Comparison of ENCODE assay signal across 14 cellular contexts in the genomic region with DNA sequence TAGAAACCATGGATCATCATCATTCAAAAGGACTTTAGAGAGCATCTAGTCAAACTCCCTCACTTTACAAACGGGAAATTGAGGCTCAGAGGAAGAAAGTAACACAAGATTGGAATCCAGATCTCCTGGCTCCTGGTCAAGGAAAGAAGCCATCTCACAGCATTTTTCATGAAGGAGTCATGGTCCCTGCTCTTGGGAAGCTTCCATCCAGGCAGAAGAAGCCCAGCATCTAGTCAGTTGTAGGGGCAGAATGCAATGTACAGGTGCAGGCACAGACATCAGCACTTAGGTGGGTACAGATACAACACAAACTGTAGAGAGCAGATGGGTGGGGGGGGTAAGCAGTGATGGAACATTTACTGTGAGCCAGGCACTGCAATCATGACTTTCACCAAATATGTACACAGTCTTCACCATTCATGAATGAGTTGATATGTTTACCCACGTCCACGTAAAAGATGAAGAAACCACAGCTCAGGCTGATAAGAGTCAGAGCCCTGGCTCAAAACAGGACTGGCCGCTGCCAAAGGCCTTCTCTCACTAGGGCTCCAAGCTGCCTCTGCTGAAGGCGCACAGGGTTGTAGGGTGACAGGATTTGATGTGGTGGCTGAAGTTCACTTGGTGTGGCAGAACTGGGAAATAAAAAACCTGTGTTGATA. TPM values are rescaled to one million over a fixed set of nuclear protein-coding genes. Genes with fewer than 3 reads are reported as not detected.
DNase-seq lines count a peak whose midpoint lies in the region; ATAC-seq, FAIRE-seq and TF ChIP-seq lines count a peak whose summit lies in the region.
"Had no signal": no experiment of that assay in that cellular context is flagged by ENCODE, and none has a peak within 500 bp of the region (broad histone marks: within the 10 kb centered on the region; RNA-seq: fewer than 3 reads in every experiment).

No MANE protein-coding gene starts in this region.

- peak; percentile 79 for ATAC-seq in PC-3

- H3K27me3 ChIP-seq in PC-3 (ENCODE audit: low read length) (no peaks in the 10 kb centered on the region), hepatocyte (no peaks in the 10 kb centered on the region), smooth muscle cell (ENCODE audit: low read depth) (no peaks in the 10 kb centered on the region)
- H3K27me3 ChIP-seq: suprapubic skin had no signal

- H3K27ac ChIP-seq in PC-3 (ENCODE audit: low read length): peak overlapping the region; percentile 81
- peak overlapping the region; percentile 83 for H3K27ac ChIP-seq in hepatocyte
- peak overlapping the region; percentile 87 for H3K27ac ChIP-seq in smooth muscle cell (ENCODE audit: low read depth)
- H3K27ac ChIP-seq: suprapubic skin had no signal

- peak overlapping the region; percentile 2; the same call in 1 of the 2 replicates for H3K4me3 ChIP-seq in PC-3 (ENCODE audit: low read length)
- H3K4me3 ChIP-seq in hepatocyte: no peak overlapping the region
- no peak overlapping the region for H3K4me3 ChIP-seq in smooth muscle cell
- H3K4me3 ChIP-seq: suprapubic skin had no signal

- H3K4me2 ChIP-seq in PC-3 (ENCODE audit: low read length) (peak overlapping the region; percentile 55), hepatocyte (no peak overlapping the region), smooth muscle cell (no peak overlapping the region)

- peaks cover 0 to 3% (median 2%) of the 10 kb centered on the region in 3 donors for H3K27me3 Mint-ChIP-seq in CD14-positive monocyte (ENCODE audit: low read depth in 3 of 3)
- peaks cover 23% of the 10 kb centered on the region for H3K27me3 Mint-ChIP-seq in nephron progenitor cell (ENCODE audit: low read depth, poor library complexity)
- H3K27me3 Mint-ChIP-seq: activated naive CD4-positive, alpha-beta T cell treated with anti-CD3 and anti-CD28 coated beads, Interleukin-2, amount 50 U/mL, for 24 hours had no signal

- POLR2A ChIA-PET in PC-3 (lab: Charles Lee; ENCODE audit: unreplicated experiment): interaction anchor here (0.5 to 0.6 kb wide), 2 partner anchors 70 to 88 kb away, joined by 3 to 6 read pairs; no protein-coding TSS in a partner anchor

- peak overlapping the region in 1 of 7 donors; percentile 38 for H3K27ac Mint-ChIP-seq in CD14-positive monocyte
- no peak overlapping the region for H3K27ac Mint-ChIP-seq in nephron progenitor cell
- H3K27ac Mint-ChIP-seq: activated naive CD4-positive, alpha-beta T cell treated with anti-CD3 and anti-CD28 coated beads, Interleukin-2, amount 50 U/mL, for 24 hours had no signal

- H3K4me3 Mint-ChIP-seq in CD14-positive monocyte (no peak overlapping the region), nephron progenitor cell (no peak overlapping the region)
- H3K4me3 Mint-ChIP-seq: activated naive CD4-positive, alpha-beta T cell treated with anti-CD3 and anti-CD28 coated beads, Interleukin-2, amount 50 U/mL, for 24 hours had no signal

- H3K36me3 ChIP-seq in PC-3 (ENCODE audit: low read depth, low read length) (no peaks in the 10 kb centered on the region), hepatocyte (replicated peaks; ENCODE audit: insufficient read depth, low read depth) (no peaks in the 10 kb centered on the region), smooth muscle cell (ENCODE audit: low read depth) (no peaks in the 10 kb centered on the region)
- H3K36me3 ChIP-seq: suprapubic skin had no signal

- 47% methylated on average over 5 of the region's 5 CpGs for WGBS in hepatocyte (ENCODE audit: low lambda C conversion rate, missing lambda C conversion rate)
- 43% methylated on average over 5 of the region's 5 CpGs for WGBS in smooth muscle cell (ENCODE audit: low lambda C conversion rate)

- H3K4me1 Mint-ChIP-seq in CD14-positive monocyte (peaks cover 8% of the 10 kb centered on the region), nephron progenitor cell (no peaks in the 10 kb centered on the region)
- H3K4me1 Mint-ChIP-seq: activated naive CD4-positive, alpha-beta T cell treated with anti-CD3 and anti-CD28 coated beads, Interleukin-2, amount 50 U/mL, for 24 hours had no signal

- no peaks in the 10 kb centered on the region for H3K9me3 Mint-ChIP-seq in CD14-positive monocyte
- H3K9me3 Mint-ChIP-seq in nephron progenitor cell: no peaks in the 10 kb centered on the region
- H3K9me3 Mint-ChIP-seq: activated naive CD4-positive, alpha-beta T cell treated with anti-CD3 and anti-CD28 coated beads, Interleukin-2, amount 50 U/mL, for 24 hours had no signal

- H3K36me3 Mint-ChIP-seq in CD14-positive monocyte: no peaks in the 10 kb centered on the region
- no peaks in the 10 kb centered on the region for H3K36me3 Mint-ChIP-seq in nephron progenitor cell (ENCODE audit: low read depth)
- H3K36me3 Mint-ChIP-seq: activated naive CD4-positive, alpha-beta T cell treated with anti-CD3 and anti-CD28 coated beads, Interleukin-2, amount 50 U/mL, for 24 hours had no signal

- TF ChIP-seq CTCF in PC-3 (conservative IDR thresholded peaks at IDR 0.05; ENCODE audit: low read depth, low read length) (no peak), hepatocyte (IDR thresholded peaks at IDR 0.05; ENCODE audit: poor library complexity) (no peak), smooth muscle cell (IDR thresholded peaks at IDR 0.05; ENCODE audit: borderline replicate concordance, insufficient read depth, poor library complexity, severe bottlenecking) (no peak), CD14-positive monocyte (IDR thresholded peaks at IDR 0.05) (no peak), nephron progenitor cell (IDR thresholded peaks at IDR 0.05) (no peak)

- H3K9me3 ChIP-seq in PC-3 (ENCODE audit: low read length) (no peaks in the 10 kb centered on the region), hepatocyte (ENCODE audit: low read depth) (no peaks in the 10 kb centered on the region), smooth muscle cell (replicated peaks; ENCODE audit: low read depth) (no peaks in the 10 kb centered on the region)
- H3K9me3 ChIP-seq: suprapubic skin had no signal

- no TSS peak for BruUV-seq in PC-3 (replicated peaks; lab: Mats Ljungman, UMichigan)

- H4K20me1 ChIP-seq in PC-3 (ENCODE audit: low read length): no peaks in the 10 kb centered on the region
- H4K20me1 ChIP-seq in hepatocyte (ENCODE audit: insufficient read depth, poor library complexity, severe bottlenecking): no peaks in the 10 kb centered on the region
- no peaks in the 10 kb centered on the region for H4K20me1 ChIP-seq in smooth muscle cell (ENCODE audit: low read depth)

- CTCF ChIA-PET in PC-3 (lab: Charles Lee): interaction anchor here (0.6 kb wide), 2 partner anchors 62 to 64 kb away, joined by 3 to 4 read pairs; no protein-coding TSS in a partner anchor

- peak; percentile 28 for DNase-seq in HCEC 1CT
- DNase-seq in PC-3: peak; percentile 92
- peak; percentile 82 for DNase-seq in hepatocyte (ENCODE audit: low spot score)
- DNase-seq in smooth muscle cell (lab: John Stamatoyannopoulos, UW; ENCODE audit: unreplicated experiment): no peak
- DNase-seq in DMS79 (lab: John Stamatoyannopoulos, UW): no peak
- DNase-seq in RCC 7860 (ENCODE audit: low spot score): no peak
- no peak for DNase-seq in CD14-positive monocyte (ENCODE audit: low spot score)
- no peak for DNase-seq in nephron progenitor cell
- DNase-seq: effector CD8-positive, alpha-beta T cell; NCI-H510A; stimulated activated CD4-positive, alpha-beta T cell treated with anti-CD3 and anti-CD28 coated beads, Interleukin-4, amount 100 ng/mL, for 4 hours had no signal

- no peak for FAIRE-seq in RCC 7860 (lab: Jason Lieb, UNC)

- H3F3A ChIP-seq in PC-3 (ENCODE audit: low read length, unreplicated experiment): peaks cover 11% of the 10 kb centered on the region
- peaks cover 22% of the 10 kb centered on the region for H3F3A ChIP-seq in smooth muscle cell (ENCODE audit: low read depth)

- intact Hi-C loops in PC-3 (cut with micrococcal nuclease) (loop anchor here (1.0 to 10.0 kb wide), 2 partner anchors 25 to 257 kb away; partner anchors contain the start of genes ZBED6 and ZC3H11A), CD14-positive monocyte (cut with micrococcal nuclease) (no loop called here)

- H3K9me2 ChIP-seq in PC-3 (replicated peaks; ENCODE audit: low read length) (no peaks in the 10 kb centered on the region), hepatocyte (replicated peaks; ENCODE audit: insufficient read depth) (no peaks in the 10 kb centered on the region)

- H3K4me1 ChIP-seq in PC-3 (ENCODE audit: insufficient read depth, low read length): peaks cover 55% of the 10 kb centered on the region
- peaks cover 39% of the 10 kb centered on the region for H3K4me1 ChIP-seq in hepatocyte (ENCODE audit: insufficient read depth)
- no peaks in the 10 kb centered on the region for H3K4me1 ChIP-seq in smooth muscle cell (ENCODE audit: low read depth)

- peak overlapping the region; percentile 27; the same call in 1 of the 2 replicates for H3K9ac ChIP-seq in PC-3 (ENCODE audit: low read length)
- no peak overlapping the region for H3K9ac ChIP-seq in smooth muscle cell (ENCODE audit: low read depth)

- H2AFZ ChIP-seq in PC-3 (ENCODE audit: low read length): no peak overlapping the region
- H2AFZ ChIP-seq in hepatocyte: no peak overlapping the region
- no peak overlapping the region for H2AFZ ChIP-seq in smooth muscle cell (ENCODE audit: low read depth)

- H3K79me2 ChIP-seq in PC-3 (ENCODE audit: low read length): no peaks in the 10 kb centered on the region
- H3K79me2 ChIP-seq in hepatocyte: no peaks in the 10 kb centered on the region
- H3K79me2 ChIP-seq in smooth muscle cell (ENCODE audit: low read depth): no peaks in the 10 kb centered on the region

RNA-seq across cellular contexts. Expression of gene OPTC, which starts 44.0 kb away (rescaled TPM):
- total RNA-seq in PC-3 (2014; rRNA removed) (not detected in 2 replicates), hepatocyte (not detected in 2 replicates), smooth muscle cell (not detected in 2 replicates)
- polyA plus RNA-seq in hepatocyte (0.28 TPM in 1 of 2 replicates, not detected in the other), smooth muscle cell (0.46 TPM in 1 of 2 replicates, not detected in the other), CD14-positive monocyte (not detected)
- total RNA-seq: Daoy, suprapubic skin had no signal

Comparison
In these comparisons a context has a peak if more than half of its experiments do, and no peak if none do; other contexts are left out.
1. DNase-seq: peak in HCEC 1CT (single experiment), PC-3 (single experiment) and hepatocyte (single experiment); none in smooth muscle cell (single experiment), DMS79 (single experiment), RCC 7860 (single experiment), CD14-positive monocyte (single experiment) and nephron progenitor cell (single experiment).
2. Peak in every context shown above with its lines, with median percentiles within 50 percentile points of each other: H3K27ac ChIP-seq.